Comparison of ENCODE assay signal across 8 cellular contexts in the genomic region with DNA sequence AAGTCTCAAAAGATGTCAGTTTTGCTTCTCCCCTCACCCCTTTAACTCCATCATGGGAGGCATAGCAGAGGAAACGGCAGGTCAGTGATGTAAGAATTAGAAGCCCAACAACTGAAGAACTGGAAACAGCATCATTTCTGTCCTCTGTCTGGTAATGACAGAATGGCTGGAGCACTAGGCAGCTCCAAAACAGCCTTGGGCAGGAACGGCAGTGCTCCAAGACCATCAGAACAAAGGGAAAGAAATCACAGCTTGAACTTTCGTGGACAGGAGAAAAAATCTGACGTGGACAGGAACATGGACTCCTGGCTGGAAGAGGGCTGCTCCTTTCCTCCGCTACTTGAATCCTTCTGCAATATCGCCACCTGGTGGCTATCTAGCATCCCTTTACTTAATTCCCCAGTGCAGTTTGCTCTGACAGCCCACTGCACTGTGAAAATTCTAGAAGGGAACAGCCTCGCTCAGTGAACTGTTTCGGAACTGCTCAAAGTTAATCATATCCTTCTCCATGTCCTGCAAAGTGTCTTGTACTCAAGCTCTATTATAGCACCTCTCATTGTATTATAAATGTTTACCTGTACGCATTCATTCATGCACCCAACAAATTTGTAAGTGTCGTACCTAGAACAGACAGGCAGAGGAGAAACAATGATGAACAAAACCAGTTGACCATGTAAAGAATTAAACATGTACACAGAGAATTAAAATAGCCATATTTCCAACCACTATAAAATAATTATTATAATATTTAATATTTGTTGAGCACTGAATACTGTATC. TPM values are rescaled to one million over a fixed set of nuclear protein-coding genes. Genes with fewer than 3 reads are reported as not detected.
DNase-seq lines count a peak whose midpoint lies in the region; ATAC-seq lines count a peak whose summit lies in the region.

No MANE protein-coding gene starts in this region.

- intact Hi-C loops in activated CD4-positive, alpha-beta memory T cell treated with anti-CD3 and anti-CD28 coated beads for 36 hours (cut with micrococcal nuclease) = loop anchor here (1.0 kb wide), 2 partner anchors 38 to 291 kb away; no protein-coding TSS in a partner anchor

- no peaks in the 10 kb centered on the region for H3K9me3 Mint-ChIP-seq in activated CD4-positive, alpha-beta memory T cell treated with anti-CD3 and anti-CD28 coated beads for 36 hours
- H3K9me3 Mint-ChIP-seq in memory B cell = no peaks in the 10 kb centered on the region
- no peaks in the 10 kb centered on the region for H3K9me3 Mint-ChIP-seq in stimulated activated naive CD8-positive, alpha-beta T cell treated with anti-CD3 and anti-CD28 coated beads, Interleukin-15, amount 100 ng/mL, for 72 hours

- DNase-seq in COLO668 (lab: John Stamatoyannopoulos, UW; ENCODE audit: unreplicated experiment) (peak; percentile 55), NCI-H510A treated with DMSO at 0.1 percent for 48 hours (lab: John Stamatoyannopoulos, UW) (peak; percentile 52), memory B cell (ENCODE audit: low spot score in 2 of 2) (peak; percentile 45 to 49)
- DNase-seq in activated CD4-positive, alpha-beta memory T cell treated with anti-CD3 and anti-CD28 coated beads for 36 hours = peak; percentile 50
- peak; percentile 40 for DNase-seq in effector CD8-positive, alpha-beta T cell (lab: John Stamatoyannopoulos, UW)
- peak; percentile 41 to 44 for DNase-seq in stimulated activated naive CD8-positive, alpha-beta T cell treated with anti-CD3 and anti-CD28 coated beads, Interleukin-15, amount 100 ng/mL, for 72 hours

- CTCF ChIA-PET in activated CD4-positive, alpha-beta memory T cell treated with anti-CD3 and anti-CD28 coated beads for 36 hours (lab: Charles Lee) = interaction anchor here (0.6 to 3.1 kb wide), 20 partner anchors 9 to 305 kb away, joined by 3 to 48 read pairs (median 4); a partner anchor contains a TSS

- no peaks in the 10 kb centered on the region for H3K27me3 Mint-ChIP-seq in activated CD4-positive, alpha-beta memory T cell treated with anti-CD3 and anti-CD28 coated beads for 36 hours
- no peaks in the 10 kb centered on the region for H3K27me3 Mint-ChIP-seq in memory B cell
- H3K27me3 Mint-ChIP-seq in stimulated activated naive CD8-positive, alpha-beta T cell treated with anti-CD3 and anti-CD28 coated beads, Interleukin-15, amount 100 ng/mL, for 72 hours = no peaks in the 10 kb centered on the region

- peaks cover 20% of the 10 kb centered on the region for H3K4me1 Mint-ChIP-seq in activated CD4-positive, alpha-beta memory T cell treated with anti-CD3 and anti-CD28 coated beads for 36 hours (ENCODE audit: low read depth)
- peaks cover 15% of the 10 kb centered on the region for H3K4me1 Mint-ChIP-seq in memory B cell
- H3K4me1 Mint-ChIP-seq in stimulated activated naive CD8-positive, alpha-beta T cell treated with anti-CD3 and anti-CD28 coated beads, Interleukin-15, amount 100 ng/mL, for 72 hours = peaks cover 22% of the 10 kb centered on the region

- no peak overlapping the region for H3K4me3 Mint-ChIP-seq in activated CD4-positive, alpha-beta memory T cell treated with anti-CD3 and anti-CD28 coated beads for 36 hours
- no peak overlapping the region for H3K4me3 Mint-ChIP-seq in memory B cell
- H3K4me3 Mint-ChIP-seq in stimulated activated naive CD8-positive, alpha-beta T cell treated with anti-CD3 and anti-CD28 coated beads, Interleukin-15, amount 100 ng/mL, for 72 hours = peak overlapping the region in 1 of 2 donors; percentile 44

- POLR2A ChIA-PET in activated CD4-positive, alpha-beta memory T cell treated with anti-CD3 and anti-CD28 coated beads for 36 hours (lab: Charles Lee) = no interaction called here

- ATAC-seq in GM19372 (IDR thresholded peaks at IDR 0.05; ENCODE audit: low read depth, unreplicated experiment) = peak; percentile 92
- ATAC-seq in HG03460 (IDR thresholded peaks at IDR 0.05; ENCODE audit: unreplicated experiment) = peak; percentile 85
- peak; percentile 68 for ATAC-seq in memory B cell (ENCODE audit: low read depth)
- peak; percentile 76 for ATAC-seq in stimulated activated naive CD8-positive, alpha-beta T cell treated with anti-CD3 and anti-CD28 coated beads, Interleukin-15, amount 100 ng/mL, for 72 hours

- no peaks in the 10 kb centered on the region for H3K36me3 Mint-ChIP-seq in activated CD4-positive, alpha-beta memory T cell treated with anti-CD3 and anti-CD28 coated beads for 36 hours
- peaks cover 5% of the 10 kb centered on the region for H3K36me3 Mint-ChIP-seq in memory B cell

- no peak overlapping the region for H3K27ac Mint-ChIP-seq in activated CD4-positive, alpha-beta memory T cell treated with anti-CD3 and anti-CD28 coated beads for 36 hours
- H3K27ac Mint-ChIP-seq in memory B cell = no peak overlapping the region
- peak overlapping the region in 1 of 2 donors; percentile 34 for H3K27ac Mint-ChIP-seq in stimulated activated naive CD8-positive, alpha-beta T cell treated with anti-CD3 and anti-CD28 coated beads, Interleukin-15, amount 100 ng/mL, for 72 hours

RNA-seq across cellular contexts. Expression of a gene that starts 20.4 kb away (rescaled TPM):
- 1 to 10 TPM; 3.6 to 4.2 TPM for total RNA-seq in activated CD4-positive, alpha-beta memory T cell treated with anti-CD3 and anti-CD28 coated beads for 36 hours

RNA-seq across cellular contexts. Expression of a gene that starts 24.1 kb away (rescaled TPM):
- total RNA-seq in activated CD4-positive, alpha-beta memory T cell treated with anti-CD3 and anti-CD28 coated beads for 36 hours = under 1 TPM; 0.36 to 0.77 TPM

RNA-seq across cellular contexts. Expression of a gene that starts 29.8 kb away (rescaled TPM):
- total RNA-seq in activated CD4-positive, alpha-beta memory T cell treated with anti-CD3 and anti-CD28 coated beads for 36 hours = 1 to 10 TPM; 8.3 to 9.1 TPM

Comparison
In these comparisons a context has a peak if more than half of its experiments do, and no peak if none do; other contexts are left out.
1. Peak in every context shown above with its lines: DNase-seq and ATAC-seq.